ENCODE assay signal across 11 cellular contexts in genomic region chr17:65514082-65514481, GRCh38. TPM values are rescaled to one million over a fixed set of nuclear protein-coding genes. Genes with fewer than 3 reads are reported as not detected.
DNase-seq lines count a peak whose midpoint lies in the region; ATAC-seq and TF ChIP-seq lines count a peak whose summit lies in the region.
"Had no signal": no experiment of that assay in that cellular context is flagged by ENCODE, and none has a peak within 500 bp of the region (broad histone marks: within the 10 kb centered on the region; RNA-seq: fewer than 3 reads in every experiment).

No MANE protein-coding gene starts in this region.

- H3K4me3 Mint-ChIP-seq in activated T-helper 2 cell treated with anti-CD3 and anti-CD28 coated beads, Interferon-gamma antibody, Interleukin-2, Interleukin-4, amounts not matched to agents 10 μg/mL and 5 μg/mL and 100 μg/mL, durations not matched to agents 14 hours and 24 hours and 36 hours (ENCODE audit: low read depth): no peak overlapping the region

- peak; percentile 13 for DNase-seq in stimulated activated naive CD4-positive, alpha-beta T cell treated with Interleukin-2 at 50 U/mL for 16 hours (lab: John Stamatoyannopoulos, UW)
- no peak for DNase-seq in stimulated activated naive CD4-positive, alpha-beta T cell (lab: John Stamatoyannopoulos, UW)
- no peak for DNase-seq in activated T-helper 2 cell treated with anti-CD3 and anti-CD28 coated beads, Interferon-gamma antibody, Interleukin-2, Interleukin-4, amounts not matched to agents 10 μg/mL and 5 μg/mL and 100 μg/mL, durations not matched to agents 14 hours and 24 hours and 36 hours (ENCODE audit: low spot score)
- DNase-seq in inferior parietal cortex (ENCODE audit: extremely low spot score) (peak; percentile 15), HEK293T (ENCODE audit: extremely low spot score) (no peak), NCI-H2107 treated with DMSO at 0.1 percent for 48 hours (lab: John Stamatoyannopoulos, UW; ENCODE audit: unreplicated experiment) (no peak)
- DNase-seq: heart left ventricle, mucosa of descending colon, WERI-Rb-1 had no signal

- peaks cover 33% of the 10 kb centered on the region for H3K27me3 Mint-ChIP-seq in activated T-helper 2 cell treated with anti-CD3 and anti-CD28 coated beads, Interferon-gamma antibody, Interleukin-2, Interleukin-4, amounts not matched to agents 10 μg/mL and 5 μg/mL and 100 μg/mL, durations not matched to agents 14 hours and 24 hours and 36 hours (ENCODE audit: low read depth)

- no peaks in the 10 kb centered on the region for H3K36me3 Mint-ChIP-seq in activated T-helper 2 cell treated with anti-CD3 and anti-CD28 coated beads, Interferon-gamma antibody, Interleukin-2, Interleukin-4, amounts not matched to agents 10 μg/mL and 5 μg/mL and 100 μg/mL, durations not matched to agents 14 hours and 24 hours and 36 hours (ENCODE audit: low read depth)

- POLR2A ChIA-PET in HEK293T (lab: Yijun Ruan, JAX): no interaction called here

- CTCF ChIA-PET in HEK293T (lab: Yijun Ruan, JAX): no interaction called here

- peak overlapping the region; percentile 18 for H3K27ac Mint-ChIP-seq in activated T-helper 2 cell treated with anti-CD3 and anti-CD28 coated beads, Interferon-gamma antibody, Interleukin-2, Interleukin-4, amounts not matched to agents 10 μg/mL and 5 μg/mL and 100 μg/mL, durations not matched to agents 14 hours and 24 hours and 36 hours

- intact Hi-C loops in activated T-helper 2 cell treated with anti-CD3 and anti-CD28 coated beads, Interferon-gamma antibody, Interleukin-2, Interleukin-4, amounts not matched to agents 10 μg/mL and 5 μg/mL and 100 μg/mL, durations not matched to agents 14 hours and 24 hours and 36 hours (cut with micrococcal nuclease): loop anchor here (2.0 kb wide), 3 partner anchors 43 to 287 kb away; no protein-coding TSS in a partner anchor

- no peaks in the 10 kb centered on the region for H3K9me3 Mint-ChIP-seq in activated T-helper 2 cell treated with anti-CD3 and anti-CD28 coated beads, Interferon-gamma antibody, Interleukin-2, Interleukin-4, amounts not matched to agents 10 μg/mL and 5 μg/mL and 100 μg/mL, durations not matched to agents 14 hours and 24 hours and 36 hours

- H3K4me1 Mint-ChIP-seq in activated T-helper 2 cell treated with anti-CD3 and anti-CD28 coated beads, Interferon-gamma antibody, Interleukin-2, Interleukin-4, amounts not matched to agents 10 μg/mL and 5 μg/mL and 100 μg/mL, durations not matched to agents 14 hours and 24 hours and 36 hours (ENCODE audit: low read depth): peaks cover 10% of the 10 kb centered on the region

- no peak for ATAC-seq in HG02870 (IDR thresholded peaks at IDR 0.05; ENCODE audit: unreplicated experiment)
- ATAC-seq in GM19452 (IDR thresholded peaks at IDR 0.05; ENCODE audit: unreplicated experiment): no peak
- ATAC-seq: mucosa of descending colon had no signal

TF ChIP-seq in HEK293T, 16 proteins besides CTCF, POLR2A, EP300 and RAD21:
- no peak for TF ChIP-seq FOXA1 (IDR thresholded peaks at IDR 0.05)
- TF ChIP-seq PKNOX1 (IDR thresholded peaks at IDR 0.05): no peak
- no peak for TF ChIP-seq SP1 (IDR thresholded peaks at IDR 0.05)
- no peak for TF ChIP-seq TARDBP (IDR thresholded peaks at IDR 0.05)
- TF ChIP-seq L3MBTL2 (conservative IDR thresholded peaks at IDR 0.05): no peak
- TF ChIP-seq BHLHE40 (IDR thresholded peaks at IDR 0.05; ENCODE audit: borderline replicate concordance): no peak

RNA-seq across cellular contexts. Expression of gene AXIN2, which starts 47.4 kb away (rescaled TPM):
- total RNA-seq in activated T-helper 2 cell treated with anti-CD3 and anti-CD28 coated beads, Interferon-gamma antibody, Interleukin-2, Interleukin-4, amounts not matched to agents 10 μg/mL and 5 μg/mL and 100 μg/mL, durations not matched to agents 14 hours and 24 hours and 36 hours: 6.8 and 7.4 TPM in 2 replicates

Comparison
In these comparisons a context has a peak if more than half of its experiments do, and no peak if none do; other contexts are left out.
1. DNase-seq: peak in stimulated activated naive CD4-positive, alpha-beta T cell treated with Interleukin-2 at 50 U/mL for 16 hours (single experiment) and inferior parietal cortex (single experiment); none in stimulated activated naive CD4-positive, alpha-beta T cell (0 of 6), activated T-helper 2 cell treated with anti-CD3 and anti-CD28 coated beads, Interferon-gamma antibody, Interleukin-2, Interleukin-4, amounts not matched to agents 10 μg/mL and 5 μg/mL and 100 μg/mL, durations not matched to agents 14 hours and 24 hours and 36 hours (single experiment), HEK293T (single experiment) and NCI-H2107 treated with DMSO at 0.1 percent for 48 hours (single experiment).